Comparison of ENCODE assay signal across 8 cellular contexts in genomic region chr10:47557625-47558024, GRCh38. TPM values are rescaled to one million over a fixed set of nuclear protein-coding genes. Genes with fewer than 3 reads are reported as not detected.
DNase-seq lines count a peak whose midpoint lies in the region; ATAC-seq, FAIRE-seq and TF ChIP-seq lines count a peak whose summit lies in the region.
"Not testable (repeated sequence)": the region's sequence is repeated elsewhere in the genome, so short reads cannot be mapped to it uniquely, and the experiment has no call there.

No MANE protein-coding gene starts in this region.

- CTCF ChIA-PET in Calu3 (lab: Charles Lee): interaction anchor here (0.6 kb wide), 1 partner anchor 204 kb away, joined by 3 read pairs; no protein-coding TSS in a partner anchor

- H3K27ac ChIP-seq in astrocyte (ENCODE audit: low read depth, low read length) (peak overlapping the region; percentile 96), right lobe of liver (peak overlapping the region; percentile 36 to 78 (median 52))

- H3K4me2 ChIP-seq in astrocyte (ENCODE audit: low read length): peak overlapping the region; percentile 74

- not testable (repeated sequence) for DNase-seq in Calu3; right lobe of liver; stimulated activated naive B cell treated with anti-CD40 and anti-IgM and Interleukin-4, amounts not matched to agents 10 μg/mL and 1 μg/mL and 100 μg/mL, for 72 hours
- DNase-seq in RPMI7951 (ENCODE audit: low read depth): peak; percentile 18
- peak; percentile 29 for DNase-seq in astrocyte (ENCODE audit: low read depth)
- DNase-seq in fibroblast of mammary gland (ENCODE audit: low read depth): peak; percentile 19

- TF ChIP-seq POLR2A in right lobe of liver (IDR thresholded peaks at IDR 0.05): not testable (repeated sequence)

- H3K4me1 ChIP-seq in astrocyte (ENCODE audit: insufficient read depth, low read length); right lobe of liver: not testable (repeated sequence)

- not testable (repeated sequence) for H3K9me3 ChIP-seq in astrocyte (ENCODE audit: insufficient read depth, low read depth, low read length); right lobe of liver

- H3K27me3 ChIP-seq in astrocyte (ENCODE audit: insufficient read depth, low read length); right lobe of liver: not testable (repeated sequence)

- BruUV-seq in Calu3 (replicated peaks; lab: Mats Ljungman, UMichigan): not testable (repeated sequence)

- not testable (repeated sequence) for H3K36me3 ChIP-seq in astrocyte (ENCODE audit: insufficient read depth, low read length); right lobe of liver

- intact Hi-C loops in Calu3 (cut with micrococcal nuclease; ENCODE audit: unreplicated experiment); right lobe of liver (cut with DNase I): not testable (repeated sequence)

- TF ChIP-seq CTCF in Calu3 (IDR thresholded peaks at IDR 0.05; ENCODE audit: unreplicated experiment); astrocyte (IDR thresholded peaks at IDR 0.05; ENCODE audit: insufficient read depth, low read depth, low read length); fibroblast of mammary gland (conservative IDR thresholded peaks at IDR 0.05; ENCODE audit: control insufficient read depth, insufficient read depth, low read depth, low read length); right lobe of liver (IDR thresholded peaks at IDR 0.05): not testable (repeated sequence)

- H3K9me3 Mint-ChIP-seq in Calu3 (ENCODE audit: low read depth, unreplicated experiment); astrocyte (ENCODE audit: unreplicated experiment); stimulated activated naive B cell treated with anti-CD40 and anti-IgM and Interleukin-4, amounts not matched to agents 10 μg/mL and 1 μg/mL and 100 μg/mL, for 72 hours: not testable (repeated sequence)

- not testable (repeated sequence) for H3K79me2 ChIP-seq in astrocyte (ENCODE audit: insufficient read depth, low read length)

- not testable (repeated sequence) for H2AFZ ChIP-seq in astrocyte (ENCODE audit: low read depth, low read length)

- not testable (repeated sequence) for H3K27me3 Mint-ChIP-seq in Calu3 (ENCODE audit: unreplicated experiment); astrocyte (ENCODE audit: low read depth, unreplicated experiment); stimulated activated naive B cell treated with anti-CD40 and anti-IgM and Interleukin-4, amounts not matched to agents 10 μg/mL and 1 μg/mL and 100 μg/mL, for 72 hours

- peak overlapping the region; percentile 82 for H3K9ac ChIP-seq in astrocyte (ENCODE audit: low read length)

- not testable (repeated sequence) for H3K36me3 Mint-ChIP-seq in Calu3 (ENCODE audit: insufficient read depth, unreplicated experiment); astrocyte (ENCODE audit: low read depth, unreplicated experiment); stimulated activated naive B cell treated with anti-CD40 and anti-IgM and Interleukin-4, amounts not matched to agents 10 μg/mL and 1 μg/mL and 100 μg/mL, for 72 hours

- H3K4me3 Mint-ChIP-seq in Calu3 (ENCODE audit: low read depth, unreplicated experiment); astrocyte (ENCODE audit: unreplicated experiment); stimulated activated naive B cell treated with anti-CD40 and anti-IgM and Interleukin-4, amounts not matched to agents 10 μg/mL and 1 μg/mL and 100 μg/mL, for 72 hours: not testable (repeated sequence)

- ATAC-seq in GM18870 (IDR thresholded peaks at IDR 0.05; ENCODE audit: unreplicated experiment): peak; percentile 43
- ATAC-seq in HG03378 (IDR thresholded peaks at IDR 0.05; ENCODE audit: unreplicated experiment): peak; percentile 46
- ATAC-seq in right lobe of liver: peak in 3 of 4 donors; percentile 4 to 9 (median 8)
- peak; percentile 21 to 41 for ATAC-seq in stimulated activated naive B cell treated with anti-CD40 and anti-IgM and Interleukin-4, amounts not matched to agents 10 μg/mL and 1 μg/mL and 100 μg/mL, for 72 hours (replicated peaks)

- H4K20me1 ChIP-seq in astrocyte (ENCODE audit: insufficient read depth, low read length): not testable (repeated sequence)

- not testable (repeated sequence) for H3K4me3 ChIP-seq in astrocyte (ENCODE audit: insufficient read depth, low read depth, low read length); fibroblast of mammary gland (ENCODE audit: control insufficient read depth, low read depth, low read length); right lobe of liver

- peak overlapping the region; percentile 91 for H3K27ac Mint-ChIP-seq in Calu3 (ENCODE audit: unreplicated experiment)
- not testable (repeated sequence) for H3K27ac Mint-ChIP-seq in astrocyte (ENCODE audit: unreplicated experiment)
- peak overlapping the region; percentile 91 for H3K27ac Mint-ChIP-seq in stimulated activated naive B cell treated with anti-CD40 and anti-IgM and Interleukin-4, amounts not matched to agents 10 μg/mL and 1 μg/mL and 100 μg/mL, for 72 hours

- H3K4me1 Mint-ChIP-seq in Calu3 (ENCODE audit: low read depth, unreplicated experiment): peaks cover 36% of the 10 kb centered on the region
- not testable (repeated sequence) for H3K4me1 Mint-ChIP-seq in astrocyte (ENCODE audit: low read depth, unreplicated experiment)
- peaks cover 12 to 35% of the 10 kb centered on the region in 2 donors for H3K4me1 Mint-ChIP-seq in stimulated activated naive B cell treated with anti-CD40 and anti-IgM and Interleukin-4, amounts not matched to agents 10 μg/mL and 1 μg/mL and 100 μg/mL, for 72 hours

- FAIRE-seq in astrocyte (lab: Jason Lieb, UNC): not testable (repeated sequence)

RNA-seq across cellular contexts. Expression of gene AGAP9, which starts 34.2 kb away (rescaled TPM):
- 17.6 and 19.3 TPM in 2 replicates for total RNA-seq in Calu3 (2022)
- total RNA-seq in RPMI7951 (2014; rRNA removed; shearing (Covaris generic)): 2.0 and 3.0 TPM in 2 replicates
- 6.5 and 7.0 TPM in 2 replicates for total RNA-seq in astrocyte
- 10 to 100 TPM in 2 of 6 experiments, 1 to 10 TPM in 4; 6.1 to 13.3 (median 8.7) TPM for total RNA-seq in right lobe of liver
